ENCODE assay signal across 1 cellular context in the genomic region with DNA sequence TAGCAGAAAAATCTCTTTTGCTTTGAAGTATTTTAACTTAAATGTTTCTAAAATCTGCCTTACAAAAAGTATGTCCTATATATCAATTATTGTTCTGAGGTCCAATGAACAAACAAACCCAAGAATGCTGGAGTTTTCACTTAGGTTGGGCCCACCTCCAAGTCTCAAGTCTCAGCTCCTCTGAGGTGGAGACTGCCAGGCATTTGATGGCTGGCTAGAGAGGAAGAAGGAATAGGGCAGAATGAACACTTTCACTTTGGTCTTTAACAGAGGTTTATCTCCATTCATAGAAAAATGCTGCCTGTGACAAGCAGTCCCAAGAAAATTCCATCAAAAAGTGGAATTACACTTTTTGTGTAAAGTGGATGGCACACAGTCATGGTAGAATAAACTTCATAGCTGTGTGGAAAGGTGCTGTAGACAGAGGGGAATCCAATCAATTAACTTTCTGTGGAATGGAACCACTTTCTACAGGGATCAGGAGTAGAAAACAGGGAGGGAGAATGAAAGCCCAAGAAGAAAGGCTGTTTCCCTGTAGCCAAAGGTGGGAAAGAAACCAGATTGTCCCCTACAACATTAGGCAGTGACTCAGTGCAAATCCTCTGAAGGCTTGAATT.
TF ChIP-seq lines count a peak whose summit lies in the region.

No MANE protein-coding gene starts in this region.

TF ChIP-seq in A549, 52 proteins besides CTCF, POLR2A, EP300 and RAD21 (continued from another document):
- TF ChIP-seq SMC3 (IDR thresholded peaks at IDR 0.05) = no peak
